ENCODE assay signal across 11 cellular contexts in genomic region chr19:47012620-47013019, GRCh38. TPM values are rescaled to one million over a fixed set of nuclear protein-coding genes. Genes with fewer than 3 reads are reported as not detected.
DNase-seq lines count a peak whose midpoint lies in the region; ATAC-seq and TF ChIP-seq lines count a peak whose summit lies in the region.
"Had no signal": no experiment of that assay in that cellular context is flagged by ENCODE, and none has a peak within 500 bp of the region (broad histone marks: within the 10 kb centered on the region; RNA-seq: fewer than 3 reads in every experiment).

No MANE protein-coding gene starts in this region.

- H3K4me3 Mint-ChIP-seq in IgD-negative memory B cell, result no peak overlapping the region
- H3K4me3 Mint-ChIP-seq in endodermal cell, result no peak overlapping the region
- no peak overlapping the region for H3K4me3 Mint-ChIP-seq in type B pancreatic cell
- H3K4me3 Mint-ChIP-seq: activated naive CD4-positive, alpha-beta T cell treated with anti-CD3 and anti-CD28 coated beads, Interleukin-2, amount 10 ng/mL, durations not matched to agents 7 days and 5 days had no signal

- H3K27me3 ChIP-seq in endodermal cell (ENCODE audit: control insufficient read depth, insufficient read depth, low read length, poor library complexity, severe bottlenecking), result no peaks in the 10 kb centered on the region
- H3K27me3 ChIP-seq: BLaER1, thyroid gland had no signal

- H3K27me3 Mint-ChIP-seq in IgD-negative memory B cell (peaks cover 17% of the 10 kb centered on the region), endodermal cell (ENCODE audit: insufficient read depth) (peaks cover 27% of the 10 kb centered on the region), type B pancreatic cell (peaks cover 15% of the 10 kb centered on the region)

- no peaks in the 10 kb centered on the region for H3K4me1 ChIP-seq in endodermal cell (ENCODE audit: control insufficient read depth, insufficient read depth, low read length)
- H3K4me1 ChIP-seq: BLaER1 had no signal

- H3K27ac Mint-ChIP-seq in IgD-negative memory B cell (peak overlapping the region in 2 of 3 donors; percentile 29 to 80), endodermal cell (peak overlapping the region; percentile 76), type B pancreatic cell (peak overlapping the region; percentile 44)
- H3K27ac Mint-ChIP-seq: activated naive CD4-positive, alpha-beta T cell treated with anti-CD3 and anti-CD28 coated beads, Interleukin-2, amount 10 ng/mL, durations not matched to agents 7 days and 5 days had no signal

- H3K4me1 Mint-ChIP-seq in IgD-negative memory B cell (peaks cover 4 to 10% (median 8%) of the 10 kb centered on the region in 3 donors), endodermal cell (peaks cover 4% of the 10 kb centered on the region), type B pancreatic cell (ENCODE audit: unreplicated experiment) (peaks cover 8% of the 10 kb centered on the region)

- H3K36me3 ChIP-seq in SK-N-MC (ENCODE audit: insufficient read depth, low read length) (no peaks in the 10 kb centered on the region), endodermal cell (ENCODE audit: control insufficient read depth, insufficient read depth, low read length) (no peaks in the 10 kb centered on the region)
- H3K36me3 ChIP-seq: BLaER1, left ventricle myocardium inferior, thyroid gland had no signal

- 48 to 66% methylated on average over 5 to 8 of the region's 8 CpGs for WGBS in endodermal cell (ENCODE audit: insufficient coverage in 1 of 2, insufficient read length in 1 of 2), 2 experiments

- DNase-seq in SK-N-MC (ENCODE audit: low read depth, low spot score) (no peak), endodermal cell (no peak), type B pancreatic cell (ENCODE audit: extremely low spot score, unreplicated experiment) (no peak), pons (ENCODE audit: low spot score) (no peak), occipital lobe (lab: John Stamatoyannopoulos, UW) (no peak)

- H3K36me3 Mint-ChIP-seq in IgD-negative memory B cell (no peaks in the 10 kb centered on the region), endodermal cell (ENCODE audit: low read depth) (no peaks in the 10 kb centered on the region), type B pancreatic cell (peaks cover 5% of the 10 kb centered on the region)
- H3K36me3 Mint-ChIP-seq: activated naive CD4-positive, alpha-beta T cell treated with anti-CD3 and anti-CD28 coated beads, Interleukin-2, amount 10 ng/mL, durations not matched to agents 7 days and 5 days had no signal

- H3K4me3 ChIP-seq in SK-N-MC (no peak overlapping the region), endodermal cell (ENCODE audit: low read length) (no peak overlapping the region)
- H3K4me3 ChIP-seq: BLaER1, left ventricle myocardium inferior, thyroid gland had no signal

- H3K27ac ChIP-seq in SK-N-MC, result no peak overlapping the region
- no peak overlapping the region for H3K27ac ChIP-seq in endodermal cell (ENCODE audit: low read depth, low read length)
- H3K27ac ChIP-seq: BLaER1, left ventricle myocardium inferior, thyroid gland had no signal

- no peaks in the 10 kb centered on the region for H3K9me3 Mint-ChIP-seq in IgD-negative memory B cell
- H3K9me3 Mint-ChIP-seq in endodermal cell, result peaks cover 15% of the 10 kb centered on the region
- no peaks in the 10 kb centered on the region for H3K9me3 Mint-ChIP-seq in type B pancreatic cell
- H3K9me3 Mint-ChIP-seq: activated naive CD4-positive, alpha-beta T cell treated with anti-CD3 and anti-CD28 coated beads, Interleukin-2, amount 10 ng/mL, durations not matched to agents 7 days and 5 days had no signal

- H3K9me3 ChIP-seq in SK-N-MC (ENCODE audit: low read depth, low read length) (no peaks in the 10 kb centered on the region), endodermal cell (ENCODE audit: control insufficient read depth, low read length) (no peaks in the 10 kb centered on the region)
- H3K9me3 ChIP-seq: left ventricle myocardium inferior, thyroid gland had no signal

- TF ChIP-seq CTCF in endodermal cell (conservative IDR thresholded peaks at IDR 0.05) (no peak), type B pancreatic cell (conservative IDR thresholded peaks at IDR 0.05) (no peak)

- no peak for ATAC-seq in GM18498 (IDR thresholded peaks at IDR 0.05; ENCODE audit: unreplicated experiment)

- peak overlapping the region; percentile 27 for H3K9ac ChIP-seq in SK-N-MC (ENCODE audit: insufficient read length)
- H3K9ac ChIP-seq in endodermal cell (ENCODE audit: extremely low read depth, low read length, poor library complexity, severe bottlenecking), result no peak overlapping the region
- H3K9ac ChIP-seq: BLaER1 had no signal

RNA-seq across cellular contexts. Expression of gene NPAS1, which starts 7.0 kb away (rescaled TPM):
- 1.0 TPM for polyA plus RNA-seq in IgD-negative memory B cell
- 1 to 10 TPM; 6.9 to 8.7 TPM for total RNA-seq in endodermal cell
- 3.6 TPM for polyA plus RNA-seq in endodermal cell (2013, experiment 1 of 2)
- polyA plus RNA-seq in endodermal cell (2013, experiment 2 of 2), result 5.1 TPM
- total RNA-seq in type B pancreatic cell (ENCODE audit: low replicate concordance), result 3.6 and 6.6 TPM in 2 replicates
- total RNA-seq in occipital lobe, result 5.8 TPM
- total RNA-seq: left ventricle myocardium inferior had no signal

RNA-seq across cellular contexts. Expression of gene TMEM160, which starts 35.8 kb away (rescaled TPM):
- 144 TPM for polyA plus RNA-seq in IgD-negative memory B cell
- total RNA-seq in endodermal cell, result 10 to 100 TPM; 61.8 to 69.5 TPM
- 44.2 TPM for polyA plus RNA-seq in endodermal cell (2013, experiment 1 of 2)
- polyA plus RNA-seq in endodermal cell (2013, experiment 2 of 2), result 34.1 TPM
- total RNA-seq in type B pancreatic cell (ENCODE audit: low replicate concordance), result 28.4 and 37.3 TPM in 2 replicates
- 20.9 TPM for total RNA-seq in occipital lobe
